ENCODE assay signal across 21 cellular contexts in the genomic region with DNA sequence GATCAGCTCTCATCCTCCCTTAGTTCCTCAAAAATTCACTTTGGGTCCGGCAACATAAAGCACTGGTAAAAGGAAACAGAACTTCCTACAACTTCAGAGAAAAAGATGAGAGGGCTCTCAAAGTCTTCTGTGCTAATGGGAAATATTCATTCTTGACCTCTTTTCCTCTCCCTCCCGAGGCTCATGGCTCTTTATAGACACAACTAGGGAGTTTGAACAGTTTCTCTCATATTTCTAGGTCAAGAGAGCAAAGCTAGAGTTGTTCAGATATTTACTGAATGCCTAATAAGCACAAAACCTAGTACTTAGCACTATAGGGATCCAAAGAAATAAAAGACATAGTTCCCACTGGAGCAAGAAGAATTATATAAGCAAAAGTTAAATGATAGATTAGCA.
DNase-seq lines count a peak whose midpoint lies in the region; ATAC-seq and TF ChIP-seq lines count a peak whose summit lies in the region.
"Had no signal": no experiment of that assay in that cellular context is flagged by ENCODE, and none has a peak within 500 bp of the region (broad histone marks: within the 10 kb centered on the region; RNA-seq: fewer than 3 reads in every experiment).

No MANE protein-coding gene starts in this region.

- no peaks in the 10 kb centered on the region for H3K79me2 ChIP-seq in Karpas-422 (ENCODE audit: low read length)

- H3K4me2 ChIP-seq in Karpas-422 (ENCODE audit: low read depth, low read length, poor library complexity, severe bottlenecking), result no peak overlapping the region

- ATAC-seq in heart left ventricle (peak in 3 of 4 donors; percentile 12 to 30 (median 16)), upper lobe of right lung (no peak)
- ATAC-seq: PC-3 had no signal

- TF ChIP-seq CTCF in ascending aorta (IDR thresholded peaks at IDR 0.05), result no peak
- TF ChIP-seq CTCF in heart left ventricle (IDR thresholded peaks at IDR 0.05), result no peak
- TF ChIP-seq CTCF in upper lobe of right lung (IDR thresholded peaks at IDR 0.05), result no peak

- no peaks in the 10 kb centered on the region for H4K20me1 ChIP-seq in Karpas-422 (ENCODE audit: insufficient read depth, low read depth, low read length)

- peak overlapping the region; percentile 43 to 70 for H3K27ac ChIP-seq in ascending aorta
- peak overlapping the region; percentile 2 to 75 (median 54) for H3K27ac ChIP-seq in heart left ventricle
- H3K27ac ChIP-seq in rectal smooth muscle tissue (ENCODE audit: low read depth, low read length), result peak overlapping the region; percentile 32
- H3K27ac ChIP-seq in upper lobe of right lung, result peak overlapping the region; percentile 33
- no peak overlapping the region for H3K27ac ChIP-seq in Karpas-422 (ENCODE audit: low read length)

- H3K4me1 ChIP-seq in ascending aorta (peaks cover 7 to 36% of the 10 kb centered on the region in 2 donors), heart left ventricle (peaks cover 0 to 37% (median 0%) of the 10 kb centered on the region in 12 donors), rectal smooth muscle tissue (ENCODE audit: control insufficient read depth, insufficient read depth, low read length) (peaks cover 7% of the 10 kb centered on the region), upper lobe of right lung (no peaks in the 10 kb centered on the region), Karpas-422 (ENCODE audit: low read length) (no peaks in the 10 kb centered on the region)
- H3K4me1 ChIP-seq: BE2C, Caco-2 had no signal

- H3K9me3 ChIP-seq in ascending aorta (no peaks in the 10 kb centered on the region), heart left ventricle (no peaks in the 10 kb centered on the region), upper lobe of right lung (no peaks in the 10 kb centered on the region), Karpas-422 (ENCODE audit: low read length) (no peaks in the 10 kb centered on the region)
- H3K9me3 ChIP-seq: BE2C, Caco-2 had no signal

- TF ChIP-seq POLR2A in heart left ventricle (IDR thresholded peaks at IDR 0.05), result no peak

- H3K9ac ChIP-seq in rectal smooth muscle tissue (ENCODE audit: low read length) (no peak overlapping the region), Karpas-422 (ENCODE audit: low read length) (no peak overlapping the region)

- H3K36me3 ChIP-seq in ascending aorta (no peaks in the 10 kb centered on the region), heart left ventricle (no peaks in the 10 kb centered on the region), rectal smooth muscle tissue (ENCODE audit: control insufficient read depth, insufficient read depth, low read length) (no peaks in the 10 kb centered on the region), upper lobe of right lung (no peaks in the 10 kb centered on the region), Karpas-422 (ENCODE audit: insufficient read depth, low read length) (no peaks in the 10 kb centered on the region)
- H3K36me3 ChIP-seq: BE2C had no signal

- no peak overlapping the region for H3K4me3 ChIP-seq in ascending aorta
- H3K4me3 ChIP-seq in heart left ventricle, result no peak overlapping the region
- no peak overlapping the region for H3K4me3 ChIP-seq in rectal smooth muscle tissue (ENCODE audit: low read length)
- H3K4me3 ChIP-seq in upper lobe of right lung, result no peak overlapping the region
- H3K4me3 ChIP-seq in Karpas-422 (ENCODE audit: low read length), result no peak overlapping the region

- no peak overlapping the region for H2AFZ ChIP-seq in Karpas-422 (ENCODE audit: low read length)

- intact Hi-C loops in ascending aorta (cut with DNase I) (loop anchor here (5.0 kb wide), 1 partner anchor 42 kb away; no protein-coding TSS in a partner anchor), heart left ventricle (cut with DNase I) (loop anchor here in 2 of 10 donors (5.0 kb wide), 1 partner anchor 127 kb away; no protein-coding TSS in a partner anchor), upper lobe of right lung (cut with DNase I) (no loop called here)

- no peak for DNase-seq in ascending aorta (ENCODE audit: low spot score in 2 of 2)
- DNase-seq in heart left ventricle, result no peak
- DNase-seq in upper lobe of right lung, result no peak
- no peak for DNase-seq in NCI-H446 treated with DMSO at 0.1 percent for 48 hours (lab: John Stamatoyannopoulos, UW)
- DNase-seq in NCI-H1930 (lab: John Stamatoyannopoulos, UW), result no peak
- DNase-seq in Karpas-422, result no peak
- no peak for DNase-seq in dedifferentiated amniotic fluid mesenchymal stem cell (ENCODE audit: extremely low spot score)
- DNase-seq: activated CD4-positive, alpha-beta T cell treated with anti-CD3 and anti-CD28 coated beads, Interleukin-2, amount 50 U/mL, for 4 hours; activated gamma-delta T cell treated with Interleukin-2 at 50 U/mL for 16 hours; amygdala; BE2C; Caco-2; cerebellar nuclear complex; hippocampal formation; islet precursor cell; mesendoderm; NCI-H1694; NCI-H774; nephron progenitor cell had no signal

- 12 to 33% (median 22%) methylated on average over 2 of the region's 2 CpGs for WGBS in heart left ventricle, 4 donors

- no peaks in the 10 kb centered on the region for H3K27me3 ChIP-seq in ascending aorta
- no peaks in the 10 kb centered on the region for H3K27me3 ChIP-seq in heart left ventricle
- no peaks in the 10 kb centered on the region for H3K27me3 ChIP-seq in rectal smooth muscle tissue (ENCODE audit: control insufficient read depth, insufficient read depth, low read length)
- no peaks in the 10 kb centered on the region for H3K27me3 ChIP-seq in upper lobe of right lung
- H3K27me3 ChIP-seq in Karpas-422 (ENCODE audit: low read length), result no peaks in the 10 kb centered on the region

- no peaks in the 10 kb centered on the region for H3K9me2 ChIP-seq in Karpas-422 (replicated peaks; ENCODE audit: insufficient read depth, low read length)
